ENCODE assay signal across 8 cellular contexts in the genomic region with DNA sequence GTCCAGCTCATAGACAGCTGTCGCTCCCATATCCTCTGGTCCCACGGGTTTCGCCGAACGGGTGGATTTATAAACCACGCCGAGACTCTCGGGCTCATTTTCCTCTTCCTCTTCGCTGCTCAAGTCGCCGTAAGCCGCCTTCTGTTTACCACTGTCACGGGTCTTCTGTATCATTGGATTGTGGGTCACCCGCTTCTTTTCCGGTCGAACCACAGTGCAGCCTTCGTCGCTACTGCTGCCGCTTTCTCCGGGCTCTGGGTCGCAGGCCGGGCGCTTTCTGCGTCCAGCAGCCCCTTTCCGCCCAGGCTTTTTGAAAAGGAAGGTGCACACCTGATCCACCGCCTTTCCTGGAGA.
DNase-seq lines count a peak whose midpoint lies in the region; ATAC-seq and TF ChIP-seq lines count a peak whose summit lies in the region.

No MANE protein-coding gene starts in this region.

- H3K9me3 ChIP-seq in OCI-LY1 (ENCODE audit: low read length) (no peaks in the 10 kb centered on the region), duodenal mucosa (ENCODE audit: control insufficient read depth in 1 of 2, low read length in 2 of 2) (no peaks in the 10 kb centered on the region), mucosa of stomach (ENCODE audit: control insufficient read depth, low read length) (no peaks in the 10 kb centered on the region)

- no peak overlapping the region for H2AFZ ChIP-seq in OCI-LY1 (ENCODE audit: low read length)

- 0 out of 2 replicates have a peak, but pooled peaks cover 6% of the 10 kb centered on the region for H3K79me2 ChIP-seq in OCI-LY1 (ENCODE audit: insufficient read depth, low read length)

- H3K27me3 ChIP-seq in OCI-LY1 (ENCODE audit: insufficient read depth, low read length) (no peaks in the 10 kb centered on the region), duodenal mucosa (ENCODE audit: control insufficient read depth in 1 of 2, insufficient read depth in 2 of 2, low read length in 2 of 2) (no peaks in the 10 kb centered on the region), mucosa of stomach (ENCODE audit: control insufficient read depth, insufficient read depth, low read length) (no peaks in the 10 kb centered on the region)

- DNase-seq in HFF-Myc (ENCODE audit: extremely low read depth, low read depth), result no peak
- no peak for DNase-seq in stimulated activated naive CD4-positive, alpha-beta T cell treated with Interleukin-2 at 50 U/mL for 16 hours (lab: John Stamatoyannopoulos, UW)
- no peak for DNase-seq in NCI-H2227 treated with DMSO at 0.1 percent for 48 hours (lab: John Stamatoyannopoulos, UW)
- DNase-seq in DMS114 treated with DMSO at 0.1 percent for 48 hours (lab: John Stamatoyannopoulos, UW; ENCODE audit: unreplicated experiment), result no peak

- peak overlapping the region; percentile 95 for H3K4me2 ChIP-seq in OCI-LY1 (ENCODE audit: low read length)

- peaks cover 8% of the 10 kb centered on the region for H3K4me1 ChIP-seq in OCI-LY1 (ENCODE audit: insufficient read depth, low read length, severe bottlenecking)
- H3K4me1 ChIP-seq in duodenal mucosa (ENCODE audit: control insufficient read depth in 1 of 2, insufficient read depth in 2 of 2, low read length in 2 of 2), result peaks cover 7 to 10% of the 10 kb centered on the region in 2 donors
- no peaks in the 10 kb centered on the region for H3K4me1 ChIP-seq in mucosa of stomach (ENCODE audit: control insufficient read depth, insufficient read depth, low read length)

- ATAC-seq in GM18858 (IDR thresholded peaks at IDR 0.05; ENCODE audit: unreplicated experiment), result peak; percentile 15

- H4K20me1 ChIP-seq in OCI-LY1 (ENCODE audit: insufficient read depth, low read length), result no peaks in the 10 kb centered on the region

- H3K4me3 ChIP-seq in HFF-Myc (replicated peaks; ENCODE audit: low read depth, low read length), result peak overlapping the region; percentile 73
- H3K4me3 ChIP-seq in OCI-LY1 (ENCODE audit: low read depth, low read length, poor library complexity, severe bottlenecking), result peak overlapping the region; percentile 80
- H3K4me3 ChIP-seq in duodenal mucosa (ENCODE audit: low read depth in 1 of 2, low read length in 2 of 2), result peak overlapping the region; percentile 91 to 92
- H3K4me3 ChIP-seq in mucosa of stomach (ENCODE audit: low read length), result peak overlapping the region; percentile 82

- TF ChIP-seq CTCF in HFF-Myc (IDR thresholded peaks at IDR 0.05; ENCODE audit: low read depth, low read length, missing control alignments) (no peak), OCI-LY1 (IDR thresholded peaks at IDR 0.05; ENCODE audit: low read length) (no peak)

- H3F3A ChIP-seq in OCI-LY1 (ENCODE audit: insufficient read depth, low read length), result no peaks in the 10 kb centered on the region

- H3K36me3 ChIP-seq in OCI-LY1 (ENCODE audit: insufficient read depth, low read length), result peaks cover 18% of the 10 kb centered on the region
- H3K36me3 ChIP-seq in duodenal mucosa (ENCODE audit: control insufficient read depth in 1 of 2, insufficient read depth in 2 of 2, low read length in 2 of 2), result peaks cover 0 to 7% of the 10 kb centered on the region in 2 donors
- H3K36me3 ChIP-seq in mucosa of stomach (ENCODE audit: control insufficient read depth, insufficient read depth, low read length), result no peaks in the 10 kb centered on the region

- no peaks in the 10 kb centered on the region for H3K9me2 ChIP-seq in OCI-LY1 (ENCODE audit: low read depth, low read length)

- H3K9ac ChIP-seq in OCI-LY1 (ENCODE audit: low read length) (peak overlapping the region; percentile 86), duodenal mucosa (ENCODE audit: low read depth in 1 of 2, low read length in 2 of 2) (peak overlapping the region; percentile 93 to 96), mucosa of stomach (ENCODE audit: low read length) (peak overlapping the region; percentile 95)

- H3K27ac ChIP-seq in OCI-LY1 (ENCODE audit: low read depth, low read length, poor library complexity, severe bottlenecking), result peak overlapping the region; percentile 92
- peak overlapping the region; percentile 98 for H3K27ac ChIP-seq in duodenal mucosa (ENCODE audit: low read depth, low read length)
